In the genomic region with DNA sequence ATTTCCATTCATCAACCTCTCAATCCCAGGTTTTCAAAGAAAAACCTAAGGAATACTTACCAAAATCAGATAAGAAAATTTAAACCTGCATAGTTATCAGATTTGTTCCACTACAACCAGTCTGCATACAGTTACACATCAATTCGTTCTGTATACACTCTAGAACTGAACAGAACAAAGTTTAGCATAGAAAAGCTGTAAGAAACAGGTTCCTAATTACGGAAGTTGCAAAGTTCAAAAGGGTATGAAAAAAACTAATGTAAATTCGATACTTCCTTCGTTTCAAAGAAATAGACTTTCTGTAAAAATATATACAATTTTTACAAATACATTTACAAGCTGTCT, we compare ENCODE assay signal across 9 cellular contexts. TPM values are rescaled to one million over a fixed set of nuclear protein-coding genes. Genes with fewer than 3 reads are reported as not detected.
DNase-seq lines count a peak whose midpoint lies in the region; ATAC-seq, FAIRE-seq and TF ChIP-seq lines count a peak whose summit lies in the region.
"Had no signal": no experiment of that assay in that cellular context is flagged by ENCODE, and none has a peak within 500 bp of the region (broad histone marks: within the 10 kb centered on the region; RNA-seq: fewer than 3 reads in every experiment).

No MANE protein-coding gene starts in this region.

- no peaks in the 10 kb centered on the region for H3K9me3 Mint-ChIP-seq in activated CD4-positive, alpha-beta memory T cell treated with anti-CD3 and anti-CD28 coated beads, Interleukin-2, amount 10 ng/mL, durations not matched to agents 7 days and 5 days

- peak overlapping the region; percentile 99 for H3K27ac Mint-ChIP-seq in activated CD4-positive, alpha-beta memory T cell treated with anti-CD3 and anti-CD28 coated beads, Interleukin-2, amount 10 ng/mL, durations not matched to agents 7 days and 5 days

- no peak for FAIRE-seq in GM19239 (lab: Jason Lieb, UNC)

- peaks cover 84% of the 10 kb centered on the region for H3K79me2 ChIP-seq in smooth muscle cell (ENCODE audit: low read depth)

- no peak for DNase-seq in activated CD4-positive, alpha-beta memory T cell treated with anti-CD3 and anti-CD28 coated beads, Interleukin-2, amount 10 ng/mL, durations not matched to agents 7 days and 5 days
- DNase-seq in smooth muscle cell (lab: John Stamatoyannopoulos, UW; ENCODE audit: unreplicated experiment), result no peak
- DNase-seq in midbrain (lab: John Stamatoyannopoulos, UW), result no peak
- DNase-seq in GM19239 (ENCODE audit: insufficient read length, low spot score), result no peak
- DNase-seq: GOT3 had no signal

- H3K36me3 ChIP-seq in HEK293 (ENCODE audit: control insufficient read depth in 2 of 2, insufficient read depth in 1 of 2, low read length in 2 of 2) (peaks cover 0 to 65% of the 10 kb centered on the region in 2 experiments), smooth muscle cell (ENCODE audit: low read depth) (peaks cover 32% of the 10 kb centered on the region)

- peaks cover 81% of the 10 kb centered on the region for H3K36me3 Mint-ChIP-seq in activated CD4-positive, alpha-beta memory T cell treated with anti-CD3 and anti-CD28 coated beads, Interleukin-2, amount 10 ng/mL, durations not matched to agents 7 days and 5 days (ENCODE audit: low read depth)

- peaks cover 48% of the 10 kb centered on the region for H3K4me1 Mint-ChIP-seq in activated CD4-positive, alpha-beta memory T cell treated with anti-CD3 and anti-CD28 coated beads, Interleukin-2, amount 10 ng/mL, durations not matched to agents 7 days and 5 days

- WGBS in smooth muscle cell (ENCODE audit: low lambda C conversion rate), result 52% methylated on average over 4 of the region's 4 CpGs

- peak overlapping the region; percentile 99 for H3K9ac ChIP-seq in smooth muscle cell (ENCODE audit: low read depth)

- peak overlapping the region; percentile 83 for H3K4me2 ChIP-seq in smooth muscle cell

- no peaks in the 10 kb centered on the region for H3K9me3 ChIP-seq in HEK293 (ENCODE audit: control insufficient read depth, insufficient read depth, low read depth, low read length)
- no peaks in the 10 kb centered on the region for H3K9me3 ChIP-seq in smooth muscle cell (replicated peaks; ENCODE audit: low read depth)

- H3K4me3 ChIP-seq in HEK293 (ENCODE audit: low read depth, low read length) (peak overlapping the region; percentile 82), iPS-11a (ENCODE audit: low read depth, low read length) (peak overlapping the region; percentile 99), smooth muscle cell (peak overlapping the region; percentile 92)

- H3K4me1 ChIP-seq in HEK293 (ENCODE audit: control insufficient read depth, insufficient read depth, low read length) (no peaks in the 10 kb centered on the region), smooth muscle cell (ENCODE audit: low read depth) (peaks cover 27% of the 10 kb centered on the region)

- TF ChIP-seq CTCF in HEK293 (tag by site-specific recombination; IDR thresholded peaks at IDR 0.05) (no peak), smooth muscle cell (IDR thresholded peaks at IDR 0.05; ENCODE audit: borderline replicate concordance, insufficient read depth, poor library complexity, severe bottlenecking) (no peak)

- ATAC-seq in GM21737 (IDR thresholded peaks at IDR 0.05; ENCODE audit: unreplicated experiment) (no peak), GM21526 (IDR thresholded peaks at IDR 0.05; ENCODE audit: low FRiP score, unreplicated experiment) (no peak)

- H3K27ac ChIP-seq in HEK293 (ENCODE audit: extremely low read depth, low read depth, low read length), result no peak overlapping the region
- H3K27ac ChIP-seq in smooth muscle cell (ENCODE audit: low read depth), result peak overlapping the region; percentile 96

- no peaks in the 10 kb centered on the region for H3K27me3 Mint-ChIP-seq in activated CD4-positive, alpha-beta memory T cell treated with anti-CD3 and anti-CD28 coated beads, Interleukin-2, amount 10 ng/mL, durations not matched to agents 7 days and 5 days

- CTCF ChIA-PET in HEK293 (lab: Yijun Ruan, JAX), result interaction anchor here (0.6 to 14.0 kb wide), 8 partner anchors 8 to 237 kb away, joined by 3 to 135 read pairs (median 5); no protein-coding TSS in a partner anchor
- CTCF ChIA-PET in activated CD4-positive, alpha-beta memory T cell treated with anti-CD3 and anti-CD28 coated beads, Interleukin-2, amount 10 ng/mL, durations not matched to agents 7 days and 5 days (lab: Charles Lee), result interaction anchor here (0.7 to 13.3 kb wide), 5 partner anchors 12 to 53 kb away, joined by 3 to 282 read pairs (median 3); partner anchors contain the start of gene ENSA

- H3K4me3 Mint-ChIP-seq in activated CD4-positive, alpha-beta memory T cell treated with anti-CD3 and anti-CD28 coated beads, Interleukin-2, amount 10 ng/mL, durations not matched to agents 7 days and 5 days, result peak overlapping the region; percentile 98

- H2AFZ ChIP-seq in smooth muscle cell (ENCODE audit: low read depth), result no peak overlapping the region

- H3K27me3 ChIP-seq in smooth muscle cell (ENCODE audit: low read depth), result no peaks in the 10 kb centered on the region

- peaks cover 80% of the 10 kb centered on the region for H4K20me1 ChIP-seq in smooth muscle cell (ENCODE audit: low read depth)

- POLR2A ChIA-PET in HEK293 (lab: Yijun Ruan, JAX), result interaction anchor here (1.4 to 13.5 kb wide), 4 partner anchors 8 to 53 kb away, joined by 3 to 272 read pairs (median 8); partner anchors contain the start of gene ENSA
- POLR2A ChIA-PET in activated CD4-positive, alpha-beta memory T cell treated with anti-CD3 and anti-CD28 coated beads, Interleukin-2, amount 10 ng/mL, durations not matched to agents 7 days and 5 days (lab: Charles Lee), result interaction anchor here (0.9 to 21.2 kb wide), 10 partner anchors 9 to 689 kb away, joined by 3 to 1377 read pairs (median 8); partner anchors contain the start of genes CERS2, ENSA, PLEKHO1 and RPRD2

- H3F3A ChIP-seq in smooth muscle cell (ENCODE audit: low read depth), result peaks cover 64% of the 10 kb centered on the region

TF ChIP-seq in HEK293, 187 proteins besides CTCF, POLR2A, EP300 and RAD21:
- TF ChIP-seq ZNF184 (tag by site-specific recombination; IDR thresholded peaks at IDR 0.05), result no peak
- TF ChIP-seq, protein P1, sequence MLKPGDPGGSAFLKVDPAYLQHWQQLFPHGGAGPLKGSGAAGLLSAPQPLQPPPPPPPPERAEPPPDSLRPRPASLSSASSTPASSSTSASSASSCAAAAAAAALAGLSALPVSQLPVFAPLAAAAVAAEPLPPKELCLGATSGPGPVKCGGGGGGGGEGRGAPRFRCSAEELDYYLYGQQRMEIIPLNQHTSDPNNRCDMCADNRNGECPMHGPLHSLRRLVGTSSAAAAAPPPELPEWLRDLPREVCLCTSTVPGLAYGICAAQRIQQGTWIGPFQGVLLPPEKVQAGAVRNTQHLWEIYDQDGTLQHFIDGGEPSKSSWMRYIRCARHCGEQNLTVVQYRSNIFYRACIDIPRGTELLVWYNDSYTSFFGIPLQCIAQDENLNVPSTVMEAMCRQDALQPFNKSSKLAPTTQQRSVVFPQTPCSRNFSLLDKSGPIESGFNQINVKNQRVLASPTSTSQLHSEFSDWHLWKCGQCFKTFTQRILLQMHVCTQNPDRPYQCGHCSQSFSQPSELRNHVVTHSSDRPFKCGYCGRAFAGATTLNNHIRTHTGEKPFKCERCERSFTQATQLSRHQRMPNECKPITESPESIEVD (tag by site-specific recombination; IDR thresholded peaks at IDR 0.05), result peak; percentile 47; the same call in 1 of the 2 replicates

RNA-seq across cellular contexts. Expression of gene MCL1, which starts 3.1 kb away (rescaled TPM):
- 100 to 1,000 TPM; 470 to 472 TPM for total RNA-seq in activated CD4-positive, alpha-beta memory T cell treated with anti-CD3 and anti-CD28 coated beads, Interleukin-2, amount 10 ng/mL, durations not matched to agents 7 days and 5 days
- total RNA-seq in smooth muscle cell, result 519 and 630 TPM in 2 replicates
- 224 and 247 TPM in 2 replicates for polyA plus RNA-seq in smooth muscle cell

RNA-seq across cellular contexts. Expression of gene ADAMTSL4, which starts 27.1 kb away (rescaled TPM):
- total RNA-seq in activated CD4-positive, alpha-beta memory T cell treated with anti-CD3 and anti-CD28 coated beads, Interleukin-2, amount 10 ng/mL, durations not matched to agents 7 days and 5 days, result 1 to 10 TPM; 1.4 to 1.6 TPM
- total RNA-seq in smooth muscle cell, result 2.4 and 6.4 TPM in 2 replicates
- polyA plus RNA-seq in smooth muscle cell, result 8.4 and 20.8 TPM in 2 replicates

RNA-seq across cellular contexts. Expression of gene ENSA, which starts 53.1 kb away (rescaled TPM):
- 100 to 1,000 TPM; 221 to 223 TPM for total RNA-seq in activated CD4-positive, alpha-beta memory T cell treated with anti-CD3 and anti-CD28 coated beads, Interleukin-2, amount 10 ng/mL, durations not matched to agents 7 days and 5 days
- 63.5 and 66.3 TPM in 2 replicates for total RNA-seq in smooth muscle cell
- polyA plus RNA-seq in smooth muscle cell, result 31.3 and 54.7 TPM in 2 replicates
